ENCODE assay signal across 34 cellular contexts in the genomic region with DNA sequence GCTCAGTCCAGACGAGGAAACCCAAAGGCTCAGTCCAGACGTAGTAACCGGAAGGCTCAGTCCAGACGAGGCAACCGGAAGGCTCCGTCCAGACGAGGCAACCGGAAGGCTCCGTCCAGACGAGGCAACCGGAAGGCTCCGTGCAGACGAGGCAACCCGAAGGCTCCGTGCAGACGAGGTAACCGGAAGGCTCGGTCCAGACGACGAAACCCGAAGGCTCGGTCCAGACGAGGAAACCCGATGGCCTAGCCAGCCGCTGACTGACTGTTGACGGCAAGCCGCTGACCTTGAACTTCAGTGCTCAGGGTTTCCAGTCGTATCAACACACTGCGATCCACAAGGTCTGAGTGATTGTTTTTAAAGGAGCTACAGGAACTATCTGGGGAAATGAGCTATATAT.
"Had no signal": no experiment of that assay in that cellular context is flagged by ENCODE, and none has a peak within 500 bp of the region (broad histone marks: within the 10 kb centered on the region; RNA-seq: fewer than 3 reads in every experiment).

No MANE protein-coding gene starts in this region.

- ATAC-seq: activated naive CD4-positive, alpha-beta T cell treated with anti-CD3 and anti-CD28 coated beads, Interleukin-2, amount 50 U/mL, for 72 hours; activated naive CD8-positive, alpha-beta T cell treated with anti-CD3 and anti-CD28 coated beads, Interleukin-2, amount 50 U/mL, for 24 hours; activated T-cell treated with anti-CD3 and anti-CD28 coated beads, Interleukin-2, amount 50 U/mL, for 4 hours; activated T-cell treated with anti-CD3 and anti-CD28 coated beads, Interleukin-2, amount 50 U/mL, for 72 hours; activated T-helper 17 cell treated with anti-CD3 and anti-CD28 coated beads, Interleukin-2, amount 50 U/mL, for 72 hours; body of pancreas had no signal

- H3K27ac ChIP-seq: adrenal gland, ascending aorta, body of pancreas, brain microvascular endothelial cell, breast epithelium, cardiac muscle cell had no signal

- H3K27me3 ChIP-seq: adrenal gland, ascending aorta, body of pancreas, brain microvascular endothelial cell, breast epithelium, cardiac muscle cell had no signal

- DNase-seq: activated effector memory CD4-positive, alpha-beta T cell treated with anti-CD3 and anti-CD28 coated beads, Interleukin-2, amount 50 U/mL, for 16 hours; activated effector memory CD4-positive, alpha-beta T cell treated with Interleukin-2 at 50 U/mL for 16 hours; activated gamma-delta T cell; activated gamma-delta T cell treated with Interleukin-2 at 50 U/mL for 16 hours; activated naive CD4-positive, alpha-beta T cell; activated naive CD4-positive, alpha-beta T cell treated with anti-CD3 and anti-CD28 coated beads for 36 hours; activated naive CD4-positive, alpha-beta T cell treated with anti-CD3 and anti-CD28 coated beads, Interleukin-2, amount 10 ng/mL, durations not matched to agents 7 days and 5 days; activated naive CD4-positive, alpha-beta T cell treated with anti-CD3 and anti-CD28 coated beads, Interleukin-2, amount 50 U/mL, for 16 hours; activated naive CD4-positive, alpha-beta T cell treated with Interleukin-2 at 50 U/mL for 16 hours; activated naive CD8-positive, alpha-beta T cell treated with anti-CD3 and anti-CD28 coated beads for 36 hours; activated naive CD8-positive, alpha-beta T cell treated with anti-CD3 and anti-CD28 coated beads, Interleukin-2, amount 10 ng/mL, durations not matched to agents 7 days and 5 days; activated naive CD8-positive, alpha-beta T cell treated with anti-CD3 and anti-CD28 coated beads, Interleukin-2, amount 50 U/mL, for 24 hours; activated T-cell treated with anti-CD3 and anti-CD28 coated beads, Interleukin-2, amount 50 U/mL, for 1 hour; activated T-cell treated with anti-CD3 and anti-CD28 coated beads, Interleukin-2, amount 50 U/mL, for 24 hours; activated T-cell treated with anti-CD3 and anti-CD28 coated beads, Interleukin-2, amount 50 U/mL, for 4 hours; activated T-cell treated with anti-CD3 and anti-CD28 coated beads, Interleukin-2, amount 50 U/mL, for 48 hours; activated T-cell treated with anti-CD3 and anti-CD28 coated beads, Interleukin-2, amount 50 U/mL, for 72 hours; adrenal gland; amniotic stem cell; amygdala; anterior cingulate cortex; aorta; body of pancreas; brain microvascular endothelial cell; caudate nucleus; central memory CD4-positive, alpha-beta T cell; cerebellar nuclear complex had no signal

- FAIRE-seq: astrocyte, bronchial epithelial cell had no signal

- H3K9me3 ChIP-seq: adrenal gland, ascending aorta, body of pancreas, breast epithelium had no signal

- H3K36me3 ChIP-seq: adrenal gland, ascending aorta, brain microvascular endothelial cell, breast epithelium, cardiac muscle cell had no signal

- H3K4me3 ChIP-seq: adrenal gland, ascending aorta, body of pancreas, breast epithelium, cardiac muscle cell had no signal

- H3K4me1 ChIP-seq: adrenal gland, ascending aorta, body of pancreas, breast epithelium had no signal
